In genomic region chr1:99700020-99700419, GRCh38 we compare ENCODE assay signal across 22 cellular contexts. TPM values are rescaled to one million over a fixed set of nuclear protein-coding genes. Genes with fewer than 3 reads are reported as not detected.
"Had no signal": no experiment of that assay in that cellular context is flagged by ENCODE, and none has a peak within 500 bp of the region (broad histone marks: within the 10 kb centered on the region; RNA-seq: fewer than 3 reads in every experiment).

No MANE protein-coding gene starts in this region.

- H3K27me3 Mint-ChIP-seq: dendritic cell treated with granulocyte-macrophage colony-stimulating factor and Interleukin-4, amounts not matched to agents 40 ng/mL and 50 ng/mL, for 4 days had no signal

- ATAC-seq: activated T-cell treated with anti-CD3 and anti-CD28 coated beads, Interleukin-2, amount 50 U/mL, for 72 hours; foreskin keratinocyte; pancreas; psoas muscle; stimulated activated naive CD8-positive, alpha-beta T cell treated with anti-CD3 and anti-CD28 coated beads, Interleukin-15, amount 100 ng/mL, for 72 hours; T-helper 17 cell had no signal

- H3K4me1 ChIP-seq: foreskin keratinocyte, pancreas, psoas muscle had no signal

- H3K4me3 ChIP-seq: lower lobe of right lung, pancreas, psoas muscle, right atrium auricular region, tibial nerve had no signal

- H3K36me3 ChIP-seq: lower lobe of right lung, pancreas had no signal

- H3K4me1 Mint-ChIP-seq: nephron; stimulated activated naive CD8-positive, alpha-beta T cell treated with anti-CD3 and anti-CD28 coated beads, Interleukin-15, amount 100 ng/mL, for 72 hours had no signal

- DNase-seq: activated CD4-positive, alpha-beta memory T cell treated with anti-CD3 and anti-CD28 coated beads, Interleukin-2, amount 10 ng/mL, durations not matched to agents 7 days and 5 days; activated CD4-positive, alpha-beta T cell treated with anti-CD3 and anti-CD28 coated beads for 48 hours; activated CD4-positive, CD25-positive, alpha-beta regulatory T cell; activated effector memory CD4-positive, alpha-beta T cell treated with anti-CD3 and anti-CD28 coated beads, Interleukin-2, amount 50 U/mL, for 16 hours; activated naive CD4-positive, alpha-beta T cell treated with anti-CD3 and anti-CD28 coated beads, Interleukin-2, amount 50 U/mL, for 16 hours; activated T-cell treated with anti-CD3 and anti-CD28 coated beads, Interleukin-2, amount 50 U/mL, for 72 hours; aorta; effector CD4-positive, alpha-beta T cell; foreskin keratinocyte; kidney; lower lobe of right lung; pancreas; psoas muscle; stimulated activated CD4-positive, alpha-beta T cell treated with anti-CD3 and anti-CD28 coated beads, Interleukin-12 subunit alpha, Interleukin-12 subunit beta, amount 100 ng/mL, for 4 hours; stimulated activated CD4-positive, alpha-beta T cell treated with anti-CD3 and anti-CD28 coated beads, Interleukin-1b, Interleukin-23, amount 100 ng/mL, for 48 hours; stimulated activated naive CD8-positive, alpha-beta T cell treated with anti-CD3 and anti-CD28 coated beads, Interleukin-15, amount 100 ng/mL, for 72 hours; T-helper 17 cell had no signal

- H3K9me3 ChIP-seq: lower lobe of right lung, pancreas, psoas muscle, right atrium auricular region had no signal

- H3K27ac Mint-ChIP-seq: activated CD4-positive, alpha-beta memory T cell treated with anti-CD3 and anti-CD28 coated beads, Interleukin-2, amount 10 ng/mL, durations not matched to agents 7 days and 5 days; activated T-cell treated with anti-CD3 and anti-CD28 coated beads, Interleukin-2, amount 50 U/mL, for 72 hours; brain; dendritic cell treated with granulocyte-macrophage colony-stimulating factor and Interleukin-4, amounts not matched to agents 40 ng/mL and 50 ng/mL, for 4 days; nephron; stimulated activated naive CD8-positive, alpha-beta T cell treated with anti-CD3 and anti-CD28 coated beads, Interleukin-15, amount 100 ng/mL, for 72 hours; T-helper 17 cell had no signal

- H3K27ac ChIP-seq: foreskin keratinocyte, lower lobe of right lung, pancreas, psoas muscle, right atrium auricular region, tibial nerve had no signal

- H3K4me3 Mint-ChIP-seq: activated CD4-positive, alpha-beta memory T cell treated with anti-CD3 and anti-CD28 coated beads, Interleukin-2, amount 10 ng/mL, durations not matched to agents 7 days and 5 days; activated T-cell treated with anti-CD3 and anti-CD28 coated beads, Interleukin-2, amount 50 U/mL, for 72 hours; brain; dendritic cell treated with granulocyte-macrophage colony-stimulating factor and Interleukin-4, amounts not matched to agents 40 ng/mL and 50 ng/mL, for 4 days; nephron; stimulated activated naive CD8-positive, alpha-beta T cell treated with anti-CD3 and anti-CD28 coated beads, Interleukin-15, amount 100 ng/mL, for 72 hours; T-helper 17 cell had no signal

- H3K9me3 Mint-ChIP-seq: activated CD4-positive, alpha-beta memory T cell treated with anti-CD3 and anti-CD28 coated beads, Interleukin-2, amount 10 ng/mL, durations not matched to agents 7 days and 5 days; activated T-cell treated with anti-CD3 and anti-CD28 coated beads, Interleukin-2, amount 50 U/mL, for 72 hours; dendritic cell treated with granulocyte-macrophage colony-stimulating factor and Interleukin-4, amounts not matched to agents 40 ng/mL and 50 ng/mL, for 4 days; stimulated activated naive CD8-positive, alpha-beta T cell treated with anti-CD3 and anti-CD28 coated beads, Interleukin-15, amount 100 ng/mL, for 72 hours had no signal

- H3K27me3 ChIP-seq: pancreas, right atrium auricular region, tibial nerve had no signal

RNA-seq across cellular contexts. Expression of gene PALMD, which starts 54.1 kb away (rescaled TPM):
- total RNA-seq: activated CD4-positive, alpha-beta memory T cell treated with anti-CD3 and anti-CD28 coated beads, Interleukin-2, amount 10 ng/mL, durations not matched to agents 7 days and 5 days; activated T-cell treated with anti-CD3 and anti-CD28 coated beads, Interleukin-2, amount 50 U/mL, for 72 hours; T-helper 17 cell had no signal
